12 cellular contexts compared by ENCODE assay signal in genomic region chr6:134741193-134741521, GRCh38.
DNase-seq lines count a peak whose midpoint lies in the region; ATAC-seq, FAIRE-seq and TF ChIP-seq lines count a peak whose summit lies in the region.
"Had no signal": no experiment of that assay in that cellular context is flagged by ENCODE, and none has a peak within 500 bp of the region (broad histone marks: within the 10 kb centered on the region; RNA-seq: fewer than 3 reads in every experiment).

No MANE protein-coding gene starts in this region.

- in situ Hi-C loops in K562 (cut with MboI): no loop called here

- no peak overlapping the region for H3K9ac ChIP-seq in BLaER1 treated with 17β-estradiol and CSF1 and Interleukin-3, amounts not matched to agents 10 nM and 100 nM
- no peak overlapping the region for H3K9ac ChIP-seq in K562 (ENCODE audit: insufficient read depth in 1 of 2, low read depth in 2 of 2, low read length in 2 of 2)

- H3K4me2 ChIP-seq in BLaER1 treated with 17β-estradiol and CSF1 and Interleukin-3, amounts not matched to agents 10 nM and 100 nM: peak overlapping the region in 8 of 11 experiments; percentile 0 to 43 (median 25); a peak in 9 of 22 replicates
- no peak overlapping the region for H3K4me2 ChIP-seq in K562 (ENCODE audit: insufficient read depth, low read length)

- intact Hi-C loops in K562 (cut with micrococcal nuclease) (no loop called here), right lobe of liver (cut with DNase I) (no loop called here)

- FAIRE-seq in HTR-8/SVneo (lab: Jason Lieb, UNC) (peak; percentile 38), K562 (lab: Jason Lieb, UNC) (no peak), GM12892 (lab: Jason Lieb, UNC) (no peak)

- TF ChIP-seq CTCF in K562 (IDR thresholded peaks at IDR 0.05 in 2 of 3, conservative IDR thresholded peaks at IDR 0.05 in 1 of 3; ENCODE audit: insufficient read depth in 2 of 3, low read depth in 1 of 3, low read length in 3 of 3) (peak; percentile 26 to 40 (median 26); a peak in 3 of 6 replicates), right lobe of liver (IDR thresholded peaks at IDR 0.05) (no peak)

- BruUV-seq in K562 (replicated peaks; lab: Mats Ljungman, UMichigan): no TSS peak

- peaks cover 0 to 17% (median 11%) of the 10 kb centered on the region in 10 experiments; a peak in 15 of 20 replicates for H3K4me1 ChIP-seq in BLaER1 treated with 17β-estradiol and CSF1 and Interleukin-3, amounts not matched to agents 10 nM and 100 nM
- no peaks in the 10 kb centered on the region for H3K4me1 ChIP-seq in K562 (replicated peaks in 1 of 2; ENCODE audit: control insufficient read depth in 2 of 2, insufficient read depth in 2 of 2, low read length in 2 of 2)
- peaks cover 0 to 5% (median 0%) of the 10 kb centered on the region in 4 donors for H3K4me1 ChIP-seq in right lobe of liver

- no peak for TF ChIP-seq EP300 in K562 (IDR thresholded peaks at IDR 0.05; ENCODE audit: low read length)

- H3K79me2 ChIP-seq in K562 (ENCODE audit: control insufficient read depth, insufficient read depth, low read length): no peaks in the 10 kb centered on the region

- H4K20me1 ChIP-seq in BLaER1 treated with 17β-estradiol and CSF1 and Interleukin-3, amounts not matched to agents 10 nM and 100 nM: no peaks in the 10 kb centered on the region
- no peaks in the 10 kb centered on the region for H4K20me1 ChIP-seq in K562 (replicated peaks; ENCODE audit: control insufficient read depth, insufficient read depth, low read length)

- peak in 1 of 2 experiments; percentile 19; a peak in 1 of 4 replicates for TF ChIP-seq RAD21 in K562 (CRISPR knock-in tag; conservative IDR thresholded peaks at IDR 0.05 in 1 of 2, IDR thresholded peaks at IDR 0.05 in 1 of 2)

- no peaks in the 10 kb centered on the region for H3K9me1 ChIP-seq in K562 (ENCODE audit: control insufficient read depth, insufficient read depth, low read length)

- no peaks in the 10 kb centered on the region for H3K9me3 ChIP-seq in BLaER1 treated with 17β-estradiol and CSF1 and Interleukin-3, amounts not matched to agents 10 nM and 100 nM (replicated peaks in 1 of 11)
- H3K9me3 ChIP-seq in K562 (replicated peaks; ENCODE audit: control insufficient read depth, insufficient read depth, low read depth, low read length) (no peaks in the 10 kb centered on the region), right lobe of liver (no peaks in the 10 kb centered on the region)

- POLR2A ChIA-PET in K562 (lab: Yijun Ruan, JAX): interaction anchor here (0.8 to 1.2 kb wide), 2 partner anchors 18 to 433 kb away, joined by 3 to 4 read pairs; no protein-coding TSS in a partner anchor

- CTCF ChIA-PET in K562 (lab: Yijun Ruan, JAX; ENCODE audit: low intra/inter-chr PET ratio): no interaction called here

- no peak overlapping the region for H3K27ac ChIP-seq in BLaER1 treated with 17β-estradiol and CSF1 and Interleukin-3, amounts not matched to agents 10 nM and 100 nM
- H3K27ac ChIP-seq in K562 (ENCODE audit: extremely low read depth, low read depth, low read length) (no peak overlapping the region), right lobe of liver (no peak overlapping the region)

- WGBS in K562 (ENCODE audit: insufficient coverage, low coverage, missing lambda C conversion rate): 0% methylated on average over 7 of the region's 7 CpGs
- 64% methylated on average over 6 of the region's 7 CpGs for WGBS in right lobe of liver (ENCODE audit: insufficient coverage, low coverage, low lambda C conversion rate, missing lambda C conversion rate)

- no peak for TF ChIP-seq POLR2A in K562 (conservative IDR thresholded peaks at IDR 0.05)
- no peak for TF ChIP-seq POLR2A in right lobe of liver (IDR thresholded peaks at IDR 0.05)
- no peak for TF ChIP-seq POLR2A in GM12892 (IDR thresholded peaks at IDR 0.05; ENCODE audit: low read depth, low read length)

- ATAC-seq in K562 (peak; percentile 76), right lobe of liver (peak in 3 of 4 donors; percentile 20 to 50 (median 24)), HG03196 (IDR thresholded peaks at IDR 0.05; ENCODE audit: unreplicated experiment) (no peak)

- H3K4me3 ChIP-seq in BLaER1 treated with 17β-estradiol and CSF1 and Interleukin-3, amounts not matched to agents 10 nM and 100 nM: no peak overlapping the region
- no peak overlapping the region for H3K4me3 ChIP-seq in K562
- no peak overlapping the region for H3K4me3 ChIP-seq in right lobe of liver

- no peak for DNase-seq in HTR-8/SVneo (ENCODE audit: insufficient read length, low spot score)
- DNase-seq in K562 (ENCODE audit: extremely low read depth in 1 of 4, low spot score in 3 of 4): no peak
- no peak for DNase-seq in right lobe of liver
- no peak for DNase-seq in GF-D8 (lab: John Stamatoyannopoulos, UW)
- no peak for DNase-seq in GM12892 (ENCODE audit: insufficient read length)
- DNase-seq in foreskin melanocyte: no peak
- DNase-seq: cortex of kidney; NCI-H2029; SIG-M5; stimulated activated CD4-positive, alpha-beta T cell treated with anti-CD3 and anti-CD28 coated beads, Interleukin-12 subunit alpha, Interleukin-12 subunit beta, amount 100 ng/mL, for 4 hours had no signal

- H3K36me3 ChIP-seq in BLaER1 treated with 17β-estradiol and CSF1 and Interleukin-3, amounts not matched to agents 10 nM and 100 nM: no peaks in the 10 kb centered on the region
- H3K36me3 ChIP-seq in K562 (ENCODE audit: control insufficient read depth, insufficient read depth, low read length) (no peaks in the 10 kb centered on the region), right lobe of liver (no peaks in the 10 kb centered on the region)

- H2AFZ ChIP-seq in K562 (ENCODE audit: low read depth, low read length): no peak overlapping the region

- H3K27me3 ChIP-seq in BLaER1 treated with 17β-estradiol and CSF1 and Interleukin-3, amounts not matched to agents 10 nM and 100 nM: no peaks in the 10 kb centered on the region
- H3K27me3 ChIP-seq in K562 (ENCODE audit: control insufficient read depth in 2 of 2, insufficient read depth in 2 of 2, low read length in 2 of 2) (peaks cover 5 to 14% of the 10 kb centered on the region in 2 experiments; a peak in 3 of 5 replicates), right lobe of liver (no peaks in the 10 kb centered on the region)

TF ChIP-seq in K562, 482 proteins besides CTCF, POLR2A, EP300 and RAD21:
- TF ChIP-seq HOXB6 (CRISPR knock-in tag; IDR thresholded peaks at IDR 0.05; ENCODE audit: borderline replicate concordance) (no peak), BHLHE40 (IDR thresholded peaks at IDR 0.05; ENCODE audit: low read length) (0 out of 2 replicates have a peak, but pooled peaks have one; percentile 6), SMARCA4 (IDR thresholded peaks at IDR 0.05) (no peak), SNRNP70 (optimal IDR thresholded peaks at IDR 0.05; ENCODE audit: low read depth, low read length) (no peak)

Comparison
In these comparisons a context has a peak if more than half of its experiments do, and no peak if none do; other contexts are left out.
1. CTCF ChIP-seq: peak in K562 (3 of 3); none in right lobe of liver (0 of 4).